ENCODE assay signal across 8 cellular contexts in genomic region chr17:81002409-81003361, GRCh38. TPM values are rescaled to one million over a fixed set of nuclear protein-coding genes. Genes with fewer than 3 reads are reported as not detected.
DNase-seq lines count a peak whose midpoint lies in the region; ATAC-seq and TF ChIP-seq lines count a peak whose summit lies in the region.

No MANE protein-coding gene starts in this region.

- no peaks in the 10 kb centered on the region for H3K36me3 Mint-ChIP-seq in natural killer cell treated with Interleukin-12 subunit alpha and Interleukin-12 subunit beta and Interleukin-15 and Interleukin-18, amount 100 ng/mL, for 72 hours

- intact Hi-C loops in colonic mucosa (cut with DNase I), result no loop called here

- in situ Hi-C loops in KBM-7 (cut with MboI; ENCODE audit: low pct_unique_long_range_greater_than_20kb, low sequenced_read_pairs), result no loop called here

- H3K4me1 ChIP-seq in colonic mucosa (peaks cover 43% of the 10 kb centered on the region), MM.1S (ENCODE audit: low read length) (no peaks in the 10 kb centered on the region)

- H3K4me3 Mint-ChIP-seq in natural killer cell treated with Interleukin-12 subunit alpha and Interleukin-12 subunit beta and Interleukin-15 and Interleukin-18, amount 100 ng/mL, for 72 hours, result peak overlapping the region; percentile 38

- H3K4me3 ChIP-seq in colonic mucosa, result no peak overlapping the region
- H3K4me3 ChIP-seq in MM.1S (ENCODE audit: low read length), result no peak overlapping the region

- peaks cover 17% of the 10 kb centered on the region for H3K36me3 ChIP-seq in colonic mucosa
- H3K36me3 ChIP-seq in MM.1S (replicated peaks; ENCODE audit: insufficient read depth, low read length), result no peaks in the 10 kb centered on the region

- peaks cover 17% of the 10 kb centered on the region for H3K27me3 ChIP-seq in colonic mucosa
- H3K27me3 ChIP-seq in MM.1S (replicated peaks; ENCODE audit: insufficient read depth, low read length), result peaks cover 21% of the 10 kb centered on the region

- H3K27ac ChIP-seq in colonic mucosa (peak overlapping the region; percentile 63), MM.1S (ENCODE audit: low read length) (no peak overlapping the region)

- no peaks in the 10 kb centered on the region for H3K9me3 Mint-ChIP-seq in natural killer cell treated with Interleukin-12 subunit alpha and Interleukin-12 subunit beta and Interleukin-15 and Interleukin-18, amount 100 ng/mL, for 72 hours

- peak overlapping the region; percentile 1 to 20 for H3K9ac ChIP-seq in colonic mucosa (ENCODE audit: low read depth in 2 of 2, low read length in 2 of 2)
- no peak overlapping the region for H3K9ac ChIP-seq in MM.1S (ENCODE audit: low read length)

- TF ChIP-seq CTCF in colonic mucosa (IDR thresholded peaks at IDR 0.05) (no peak), MM.1S (IDR thresholded peaks at IDR 0.05; ENCODE audit: low read length) (no peak)

- H2AFZ ChIP-seq in MM.1S (ENCODE audit: low read length), result no peak overlapping the region

- H3K27ac Mint-ChIP-seq in natural killer cell treated with Interleukin-12 subunit alpha and Interleukin-12 subunit beta and Interleukin-15 and Interleukin-18, amount 100 ng/mL, for 72 hours, result no peak overlapping the region

- H3F3A ChIP-seq in MM.1S (ENCODE audit: insufficient read depth, low read length), result no peaks in the 10 kb centered on the region; the same call in 1 of the 2 replicates

- H3K9me3 ChIP-seq in colonic mucosa, result no peaks in the 10 kb centered on the region
- H3K9me3 ChIP-seq in MM.1S (replicated peaks; ENCODE audit: insufficient read depth, low read length), result no peaks in the 10 kb centered on the region

- H3K9me2 ChIP-seq in MM.1S (replicated peaks; ENCODE audit: insufficient read depth, low read length), result no peaks in the 10 kb centered on the region

- H3K79me2 ChIP-seq in MM.1S (ENCODE audit: low read length), result no peaks in the 10 kb centered on the region

- H4K20me1 ChIP-seq in MM.1S (ENCODE audit: insufficient read depth, low read length), result no peaks in the 10 kb centered on the region

- peaks cover 7 to 8% of the 10 kb centered on the region in 2 donors for H3K27me3 Mint-ChIP-seq in natural killer cell treated with Interleukin-12 subunit alpha and Interleukin-12 subunit beta and Interleukin-15 and Interleukin-18, amount 100 ng/mL, for 72 hours

- ATAC-seq in natural killer cell treated with Interleukin-12 subunit alpha and Interleukin-12 subunit beta and Interleukin-15 and Interleukin-18, amount 100 ng/mL, for 72 hours, result no peak
- ATAC-seq in HG03565 (IDR thresholded peaks at IDR 0.05; ENCODE audit: unreplicated experiment), result no peak

- DNase-seq in NCI-H524 (lab: John Stamatoyannopoulos, UW) (peak; percentile 63 to 77), NCI-H524 treated with DMSO at 0.1 percent for 48 hours (lab: John Stamatoyannopoulos, UW) (no peak), NCI-H2196 (lab: John Stamatoyannopoulos, UW; ENCODE audit: unreplicated experiment) (peak; percentile 85), colonic mucosa (peak; percentile 94), KBM-7 (no peak), MM.1S (no peak)
- no peak for DNase-seq in natural killer cell treated with Interleukin-12 subunit alpha and Interleukin-12 subunit beta and Interleukin-15 and Interleukin-18, amount 100 ng/mL, for 72 hours (ENCODE audit: low spot score)

- peaks cover 19 to 27% of the 10 kb centered on the region in 2 donors for H3K4me1 Mint-ChIP-seq in natural killer cell treated with Interleukin-12 subunit alpha and Interleukin-12 subunit beta and Interleukin-15 and Interleukin-18, amount 100 ng/mL, for 72 hours (ENCODE audit: low read depth in 2 of 2)

- H3K4me2 ChIP-seq in MM.1S (ENCODE audit: low read depth, low read length), result no peak overlapping the region

RNA-seq across cellular contexts. Expression of gene CHMP6, which starts 11.0 kb away (rescaled TPM):
- total RNA-seq in colonic mucosa, result 10 to 100 TPM; 29.1 to 43.5 TPM
- total RNA-seq in natural killer cell treated with Interleukin-12 subunit alpha and Interleukin-12 subunit beta and Interleukin-15 and Interleukin-18, amount 100 ng/mL, for 72 hours, result 10 to 100 TPM; 33.1 to 43.7 TPM

RNA-seq across cellular contexts. Expression of gene BAIAP2, which starts 32.3 kb away (rescaled TPM):
- 10 to 100 TPM; 14.7 to 22.7 TPM for total RNA-seq in colonic mucosa
- 1 to 10 TPM; 7.3 to 9.6 TPM for total RNA-seq in natural killer cell treated with Interleukin-12 subunit alpha and Interleukin-12 subunit beta and Interleukin-15 and Interleukin-18, amount 100 ng/mL, for 72 hours

Comparison
In these comparisons a context has a peak if more than half of its experiments do, and no peak if none do; other contexts are left out.
1. DNase-seq: peak in NCI-H524 (2 of 2), NCI-H2196 (single experiment) and colonic mucosa (single experiment); none in NCI-H524 treated with DMSO at 0.1 percent for 48 hours (single experiment), natural killer cell treated with Interleukin-12 subunit alpha and Interleukin-12 subunit beta and Interleukin-15 and Interleukin-18, amount 100 ng/mL, for 72 hours (single experiment), KBM-7 (single experiment) and MM.1S (single experiment).